ENCODE assay signal across 1 cellular context in the genomic region with DNA sequence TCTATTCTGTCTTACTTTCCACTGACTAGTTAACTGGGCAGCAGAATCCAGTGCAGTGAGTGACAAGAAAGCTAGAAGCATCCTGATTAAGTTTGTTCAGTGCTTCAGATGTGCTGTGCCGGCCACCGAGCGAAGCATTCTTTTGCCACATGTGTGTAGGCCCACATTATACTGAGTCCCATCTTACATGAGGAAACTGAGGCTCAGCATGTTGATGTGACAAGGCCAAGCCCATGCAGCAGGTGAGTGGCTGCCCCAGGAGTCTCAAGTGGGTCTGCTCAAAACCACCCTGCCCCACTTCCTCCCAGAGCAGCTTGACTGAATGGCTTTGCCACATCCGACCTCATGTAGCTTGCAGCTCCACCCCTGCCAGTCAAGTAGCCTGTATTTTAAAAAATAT.
TF ChIP-seq lines count a peak whose summit lies in the region.

No MANE protein-coding gene starts in this region.

TF ChIP-seq in GM23338, 12 proteins besides CTCF, POLR2A, EP300 and RAD21 (continued from another document):
- TF ChIP-seq, protein P1, sequence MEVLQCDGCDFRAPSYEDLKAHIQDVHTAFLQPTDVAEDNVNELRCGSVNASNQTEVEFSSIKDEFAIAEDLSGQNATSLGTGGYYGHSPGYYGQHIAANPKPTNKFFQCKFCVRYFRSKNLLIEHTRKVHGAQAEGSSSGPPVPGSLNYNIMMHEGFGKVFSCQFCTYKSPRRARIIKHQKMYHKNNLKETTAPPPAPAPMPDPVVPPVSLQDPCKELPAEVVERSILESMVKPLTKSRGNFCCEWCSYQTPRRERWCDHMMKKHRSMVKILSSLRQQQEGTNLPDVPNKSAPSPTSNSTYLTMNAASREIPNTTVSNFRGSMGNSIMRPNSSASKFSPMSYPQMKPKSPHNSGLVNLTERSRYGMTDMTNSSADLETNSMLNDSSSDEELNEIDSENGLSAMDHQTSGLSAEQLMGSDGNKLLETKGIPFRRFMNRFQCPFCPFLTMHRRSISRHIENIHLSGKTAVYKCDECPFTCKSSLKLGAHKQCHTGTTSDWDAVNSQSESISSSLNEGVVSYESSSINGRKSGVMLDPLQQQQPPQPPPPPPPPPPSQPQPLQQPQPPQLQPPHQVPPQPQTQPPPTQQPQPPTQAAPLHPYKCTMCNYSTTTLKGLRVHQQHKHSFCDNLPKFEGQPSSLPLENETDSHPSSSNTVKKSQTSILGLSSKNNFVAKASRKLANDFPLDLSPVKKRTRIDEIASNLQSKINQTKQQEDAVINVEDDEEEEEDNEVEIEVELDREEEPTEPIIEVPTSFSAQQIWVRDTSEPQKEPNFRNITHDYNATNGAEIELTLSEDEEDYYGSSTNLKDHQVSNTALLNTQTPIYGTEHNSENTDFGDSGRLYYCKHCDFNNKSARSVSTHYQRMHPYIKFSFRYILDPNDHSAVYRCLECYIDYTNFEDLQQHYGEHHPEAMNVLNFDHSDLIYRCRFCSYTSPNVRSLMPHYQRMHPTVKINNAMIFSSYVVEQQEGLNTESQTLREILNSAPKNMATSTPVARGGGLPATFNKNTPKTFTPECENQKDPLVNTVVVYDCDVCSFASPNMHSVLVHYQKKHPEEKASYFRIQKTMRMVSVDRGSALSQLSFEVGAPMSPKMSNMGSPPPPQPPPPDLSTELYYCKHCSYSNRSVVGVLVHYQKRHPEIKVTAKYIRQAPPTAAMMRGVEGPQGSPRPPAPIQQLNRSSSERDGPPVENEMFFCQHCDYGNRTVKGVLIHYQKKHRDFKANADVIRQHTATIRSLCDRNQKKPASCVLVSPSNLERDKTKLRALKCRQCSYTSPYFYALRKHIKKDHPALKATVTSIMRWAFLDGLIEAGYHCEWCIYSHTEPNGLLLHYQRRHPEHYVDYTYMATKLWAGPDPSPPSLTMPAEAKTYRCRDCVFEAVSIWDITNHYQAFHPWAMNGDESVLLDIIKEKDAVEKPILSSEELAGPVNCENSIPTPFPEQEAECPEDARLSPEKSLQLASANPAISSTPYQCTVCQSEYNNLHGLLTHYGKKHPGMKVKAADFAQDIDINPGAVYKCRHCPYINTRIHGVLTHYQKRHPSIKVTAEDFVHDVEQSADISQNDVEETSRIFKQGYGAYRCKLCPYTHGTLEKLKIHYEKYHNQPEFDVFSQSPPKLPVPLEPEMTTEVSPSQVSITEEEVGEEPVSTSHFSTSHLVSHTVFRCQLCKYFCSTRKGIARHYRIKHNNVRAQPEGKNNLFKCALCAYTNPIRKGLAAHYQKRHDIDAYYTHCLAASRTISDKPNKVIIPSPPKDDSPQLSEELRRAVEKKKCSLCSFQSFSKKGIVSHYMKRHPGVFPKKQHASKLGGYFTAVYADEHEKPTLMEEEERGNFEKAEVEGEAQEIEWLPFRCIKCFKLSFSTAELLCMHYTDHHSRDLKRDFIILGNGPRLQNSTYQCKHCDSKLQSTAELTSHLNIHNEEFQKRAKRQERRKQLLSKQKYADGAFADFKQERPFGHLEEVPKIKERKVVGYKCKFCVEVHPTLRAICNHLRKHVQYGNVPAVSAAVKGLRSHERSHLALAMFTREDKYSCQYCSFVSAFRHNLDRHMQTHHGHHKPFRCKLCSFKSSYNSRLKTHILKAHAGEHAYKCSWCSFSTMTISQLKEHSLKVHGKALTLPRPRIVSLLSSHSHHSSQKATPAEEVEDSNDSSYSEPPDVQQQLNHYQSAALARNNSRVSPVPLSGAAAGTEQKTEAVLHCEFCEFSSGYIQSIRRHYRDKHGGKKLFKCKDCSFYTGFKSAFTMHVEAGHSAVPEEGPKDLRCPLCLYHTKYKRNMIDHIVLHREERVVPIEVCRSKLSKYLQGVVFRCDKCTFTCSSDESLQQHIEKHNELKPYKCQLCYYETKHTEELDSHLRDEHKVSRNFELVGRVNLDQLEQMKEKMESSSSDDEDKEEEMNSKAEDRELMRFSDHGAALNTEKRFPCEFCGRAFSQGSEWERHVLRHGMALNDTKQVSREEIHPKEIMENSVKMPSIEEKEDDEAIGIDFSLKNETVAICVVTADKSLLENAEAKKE (CRISPR knock-in tag; IDR thresholded peaks at IDR 0.05): no peak
- TF ChIP-seq REST (IDR thresholded peaks at IDR 0.05; ENCODE audit: unreplicated experiment) (no peak), ZNF114 (CRISPR knock-in tag; IDR thresholded peaks at IDR 0.05) (no peak), NANOG (IDR thresholded peaks at IDR 0.05; ENCODE audit: borderline replicate concordance) (no peak), POLR2AphosphoS5 (IDR thresholded peaks at IDR 0.05; ENCODE audit: low read depth) (no peak), ETS1 (IDR thresholded peaks at IDR 0.05) (no peak), EZH2phosphoT487 (IDR thresholded peaks at IDR 0.05; ENCODE audit: unreplicated experiment) (no peak), CREB1 (CRISPR knock-in tag; IDR thresholded peaks at IDR 0.05; ENCODE audit: low read depth) (no peak), STAT1 (IDR thresholded peaks at IDR 0.05; ENCODE audit: unreplicated experiment) (no peak)
